In the genomic region with DNA sequence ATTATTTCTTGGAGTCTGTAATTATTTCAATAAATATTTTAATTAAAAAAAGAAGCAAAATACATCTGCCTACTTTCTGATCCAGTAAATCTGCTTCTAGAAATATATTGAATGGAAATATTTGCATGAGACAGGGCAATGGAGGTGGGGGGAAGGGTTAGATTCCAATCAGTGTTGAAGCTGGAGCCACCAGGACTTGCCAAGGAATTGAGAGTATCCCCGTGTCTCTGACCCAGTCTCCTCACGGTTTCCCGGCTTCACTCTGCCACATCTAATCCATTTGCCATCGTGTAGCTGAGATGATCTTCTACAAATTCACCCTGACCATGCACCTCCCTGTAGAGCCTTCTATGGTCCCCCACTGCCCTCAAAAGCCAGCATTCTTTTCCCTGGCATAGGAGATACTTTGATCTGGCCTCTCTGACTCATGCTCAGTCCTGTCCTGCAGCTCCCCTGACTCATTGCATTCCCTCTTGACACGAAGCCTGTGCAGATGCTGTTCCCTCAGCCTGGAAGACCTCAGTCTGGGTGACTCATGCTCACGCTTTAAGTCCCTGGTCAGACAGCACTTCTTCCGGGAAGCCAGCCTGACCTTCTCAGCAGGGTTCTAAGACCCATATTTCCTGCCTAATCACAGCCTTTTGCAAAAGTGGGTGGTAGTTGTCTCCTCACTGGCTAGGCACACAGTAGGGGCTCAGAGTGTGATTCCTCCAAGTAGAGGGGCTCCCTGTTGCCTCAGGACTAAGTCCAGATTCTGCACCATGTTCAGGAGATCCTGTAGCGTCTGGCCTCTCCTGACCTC, we compare ENCODE assay signal across 10 cellular contexts. TPM values are rescaled to one million over a fixed set of nuclear protein-coding genes. Genes with fewer than 3 reads are reported as not detected.
DNase-seq lines count a peak whose midpoint lies in the region; ATAC-seq lines count a peak whose summit lies in the region.
"Had no signal": no experiment of that assay in that cellular context is flagged by ENCODE, and none has a peak within 500 bp of the region (broad histone marks: within the 10 kb centered on the region; RNA-seq: fewer than 3 reads in every experiment).

No MANE protein-coding gene starts in this region.

- DNase-seq in ELR (ENCODE audit: low read depth) = peak; percentile 100
- DNase-seq in NCI-H226 = peak; percentile 83
- peak; percentile 76 for DNase-seq in dermis blood vessel endothelial cell
- DNase-seq in non-pigmented ciliary epithelial cell (ENCODE audit: low read depth) = peak; percentile 92
- DNase-seq in inferior parietal cortex (ENCODE audit: extremely low spot score) = no peak
- DNase-seq in KG1 (lab: John Stamatoyannopoulos, UW) = no peak
- DNase-seq in germinal center (ENCODE audit: low spot score) = no peak
- DNase-seq: heart right ventricle, spleen had no signal

- ATAC-seq in GM18861 (IDR thresholded peaks at IDR 0.05; ENCODE audit: unreplicated experiment) = no peak

RNA-seq across cellular contexts. Expression of a gene that starts 23.0 kb away (rescaled TPM):
- 269 and 390 TPM in 2 replicates for total RNA-seq in dermis blood vessel endothelial cell

RNA-seq across cellular contexts. Expression of a gene that starts 50.8 kb away (rescaled TPM):
- 28.8 and 39.6 TPM in 2 replicates for total RNA-seq in dermis blood vessel endothelial cell

Comparison
In these comparisons a context has a peak if more than half of its experiments do, and no peak if none do; other contexts are left out.
1. DNase-seq: peak in ELR (single experiment), NCI-H226 (single experiment), dermis blood vessel endothelial cell (single experiment) and non-pigmented ciliary epithelial cell (single experiment); none in inferior parietal cortex (single experiment), KG1 (single experiment) and germinal center (single experiment).